8 cellular contexts compared by ENCODE assay signal in genomic region chr12:6229823-6230222, GRCh38. TPM values are rescaled to one million over a fixed set of nuclear protein-coding genes. Genes with fewer than 3 reads are reported as not detected.
DNase-seq lines count a peak whose midpoint lies in the region; ATAC-seq, FAIRE-seq and TF ChIP-seq lines count a peak whose summit lies in the region.

No MANE protein-coding gene starts in this region.

- H3K4me1 ChIP-seq in HUES64 (ENCODE audit: insufficient read depth, low read length) (peaks cover 20% of the 10 kb centered on the region; the same call in 1 of the 2 replicates), gastrocnemius medialis (peaks cover 92 to 100% of the 10 kb centered on the region in 2 donors)

- no peaks in the 10 kb centered on the region for H3K36me3 Mint-ChIP-seq in activated T-helper 17 cell treated with anti-CD3 and anti-CD28 coated beads, Interleukin-2, amount 50 U/mL, for 72 hours (ENCODE audit: low read depth)

- H3K27me3 Mint-ChIP-seq in activated T-helper 17 cell treated with anti-CD3 and anti-CD28 coated beads, Interleukin-2, amount 50 U/mL, for 72 hours, result no peaks in the 10 kb centered on the region

- no peak for TF ChIP-seq POLR2A in gastrocnemius medialis (IDR thresholded peaks at IDR 0.05)

- H3K9me3 ChIP-seq in HUES64 (ENCODE audit: insufficient read depth, low read depth, low read length) (no peaks in the 10 kb centered on the region), gastrocnemius medialis (no peaks in the 10 kb centered on the region)

- no peak overlapping the region for H3K4me3 ChIP-seq in HUES64 (ENCODE audit: low read length)
- peak overlapping the region in 2 of 4 donors; percentile 9 to 27 for H3K4me3 ChIP-seq in gastrocnemius medialis

- no peak for FAIRE-seq in GM19239 (lab: Jason Lieb, UNC)
- no peak for FAIRE-seq in D721Med (lab: Jason Lieb, UNC)

- 0 out of 2 replicates have a peak overlapping the region, but pooled peaks have one; percentile 37 for H3K9ac ChIP-seq in HUES64 (ENCODE audit: low read depth, low read length)

- peak overlapping the region; percentile 75 for H3K27ac Mint-ChIP-seq in activated T-helper 17 cell treated with anti-CD3 and anti-CD28 coated beads, Interleukin-2, amount 50 U/mL, for 72 hours

- peaks cover 66% of the 10 kb centered on the region for H3K36me3 ChIP-seq in HUES64 (ENCODE audit: insufficient read depth, low read length)
- peaks cover 0 to under 1% of the 10 kb centered on the region in 2 donors for H3K36me3 ChIP-seq in gastrocnemius medialis

- intact Hi-C loops in left cardiac atrium (cut with DNase I) (loop anchor here in 1 of 2 donors (5.0 kb wide), 1 partner anchor 47 kb away; no protein-coding TSS in a partner anchor), gastrocnemius medialis (cut with DNase I; ENCODE audit: low total_unique reads) (no loop called here)

- no peaks in the 10 kb centered on the region for H3K27me3 ChIP-seq in HUES64 (ENCODE audit: insufficient read depth, low read length)
- H3K27me3 ChIP-seq in gastrocnemius medialis, result no peaks in the 10 kb centered on the region

- no peaks in the 10 kb centered on the region for H3K9me3 Mint-ChIP-seq in activated T-helper 17 cell treated with anti-CD3 and anti-CD28 coated beads, Interleukin-2, amount 50 U/mL, for 72 hours

- H3K27ac ChIP-seq in HUES64 (ENCODE audit: low read depth, low read length), result peak overlapping the region; percentile 35; the same call in 1 of the 2 replicates
- peak overlapping the region; percentile 82 to 89 (median 86) for H3K27ac ChIP-seq in gastrocnemius medialis

- ATAC-seq in activated T-helper 17 cell treated with anti-CD3 and anti-CD28 coated beads, Interleukin-2, amount 50 U/mL, for 72 hours (replicated peaks), result peak; percentile 21
- ATAC-seq in left cardiac atrium, result peak; percentile 23 to 43
- ATAC-seq in gastrocnemius medialis, result peak in 1 of 2 donors; percentile 17

- 87% methylated on average over 9 of the region's 9 CpGs for WGBS in HUES64

- peaks cover 16% of the 10 kb centered on the region for H3K4me1 Mint-ChIP-seq in activated T-helper 17 cell treated with anti-CD3 and anti-CD28 coated beads, Interleukin-2, amount 50 U/mL, for 72 hours

- in situ Hi-C loops in gastrocnemius medialis (cut with MboI; ENCODE audit: low sequenced_read_pairs in 4 of 4), result no loop called here

- H3K4me3 Mint-ChIP-seq in activated T-helper 17 cell treated with anti-CD3 and anti-CD28 coated beads, Interleukin-2, amount 50 U/mL, for 72 hours, result peak overlapping the region; percentile 71

- peak; percentile 81 for DNase-seq in left cardiac atrium
- peak; percentile 73 to 75 for DNase-seq in gastrocnemius medialis
- DNase-seq in GM19239 (ENCODE audit: insufficient read length, low spot score), result no peak
- DNase-seq in NCI-H1694 (lab: John Stamatoyannopoulos, UW), result no peak
- DNase-seq in D721Med (ENCODE audit: insufficient read length, low spot score), result no peak
- no peak for DNase-seq in cerebellar cortex (ENCODE audit: low spot score)

- no peak for TF ChIP-seq CTCF in gastrocnemius medialis (IDR thresholded peaks at IDR 0.05 in 4 of 5, conservative IDR thresholded peaks at IDR 0.05 in 1 of 5)
- TF ChIP-seq CTCF in D721Med (IDR thresholded peaks at IDR 0.05; ENCODE audit: insufficient read depth, missing control alignments), result no peak

RNA-seq across cellular contexts. Expression of gene CD9, which starts 29.6 kb away (rescaled TPM):
- 112 TPM for polyA plus RNA-seq in HUES64 (2013, experiment 1 of 2)
- 113 TPM for polyA plus RNA-seq in HUES64 (2013, experiment 2 of 2)
- total RNA-seq in activated T-helper 17 cell treated with anti-CD3 and anti-CD28 coated beads, Interleukin-2, amount 50 U/mL, for 72 hours, result 1 to 10 TPM in 1 of 2 donors, under 1 TPM in 1; 0.76 to 1.6 TPM
- total RNA-seq in left cardiac atrium, result 100 to 1,000 TPM in 1 of 2 donors, 10 to 100 TPM in 1; 55.1 to 167 TPM
- 10 to 100 TPM; 26.7 to 50.6 (median 48.4) TPM for total RNA-seq in gastrocnemius medialis

Comparison
In these comparisons a context has a peak if more than half of its experiments do, and no peak if none do; other contexts are left out.
1. DNase-seq: peak in left cardiac atrium (single experiment) and gastrocnemius medialis (2 of 2); none in GM19239 (single experiment), NCI-H1694 (single experiment), D721Med (single experiment) and cerebellar cortex (single experiment).
2. RNA of gene CD9, which starts 29.6 kb away (total RNA-seq): 55.1 to 167 TPM in left cardiac atrium and 26.7 to 50.6 TPM in gastrocnemius medialis; 0.76 to 1.6 TPM in activated T-helper 17 cell treated with anti-CD3 and anti-CD28 coated beads, Interleukin-2, amount 50 U/mL, for 72 hours; every median in the first group is over 10 times any median in the second.